In the genomic region with DNA sequence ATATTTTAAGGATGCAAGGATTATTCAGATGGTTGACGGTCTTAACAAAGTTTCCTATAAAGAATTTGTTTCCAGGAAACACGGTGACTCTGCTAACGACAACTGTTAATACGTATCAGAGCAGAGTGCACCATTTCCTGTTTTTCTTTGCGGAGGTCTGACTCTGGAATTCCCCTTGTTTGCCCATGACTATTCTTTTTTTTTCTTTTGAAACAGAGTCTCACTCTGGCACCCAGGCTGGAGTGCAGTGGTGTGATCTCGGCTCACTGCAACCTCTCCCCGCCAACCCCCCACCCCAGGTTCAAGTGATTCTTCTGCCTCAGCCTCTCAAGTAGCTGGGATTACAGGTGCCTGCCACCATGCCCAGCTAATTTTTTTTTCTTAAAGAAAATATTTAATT, we compare ENCODE assay signal across 8 cellular contexts.
DNase-seq lines count a peak whose midpoint lies in the region; ATAC-seq, FAIRE-seq and TF ChIP-seq lines count a peak whose summit lies in the region.

No MANE protein-coding gene starts in this region.

- no peak for TF ChIP-seq CTCF in A673 (conservative IDR thresholded peaks at IDR 0.05; ENCODE audit: low read depth, low read length)

- no peak for FAIRE-seq in urothelium cell line (lab: Jason Lieb, UNC)

- H3K4me3 ChIP-seq in A673 (ENCODE audit: low read depth, low read length, poor library complexity, severe bottlenecking): no peak overlapping the region

- H3K4me1 ChIP-seq in A673 (ENCODE audit: insufficient read depth, low read length, poor library complexity, severe bottlenecking): peaks cover 44% of the 10 kb centered on the region

- peak; percentile 58 for DNase-seq in A673 (ENCODE audit: low spot score)
- peak; percentile 36 to 53 for DNase-seq in Kasumi-1 (lab: John Stamatoyannopoulos, UW)
- peak; percentile 52 for DNase-seq in activated T-cell treated with anti-CD3 and anti-CD28 coated beads for 48 hours (ENCODE audit: low read depth)
- DNase-seq in left ventricle myocardium superior: no peak
- DNase-seq in stimulated activated CD4-positive, alpha-beta T cell treated with anti-CD3 and anti-CD28 coated beads, TNF-alpha, amount 100 ng/mL, for 1 hour (ENCODE audit: low read depth in 3 of 3, low spot score in 1 of 3): peak; percentile 29 to 49 (median 47)
- no peak for DNase-seq in cerebellar cortex (ENCODE audit: low spot score)
- DNase-seq in urothelium cell line (ENCODE audit: low spot score): no peak

- peak; percentile 34 for ATAC-seq in GM21360 (IDR thresholded peaks at IDR 0.05; ENCODE audit: unreplicated experiment)
- ATAC-seq in left ventricle myocardium superior: peak; percentile 58

- no TSS peak for BruUV-seq in A673 (replicated peaks; lab: Mats Ljungman, UMichigan)

- no peaks in the 10 kb centered on the region for H3K36me3 ChIP-seq in A673 (ENCODE audit: insufficient read depth, low read length, poor library complexity, severe bottlenecking)

- intact Hi-C loops in A673 (cut with micrococcal nuclease; ENCODE audit: unreplicated experiment): no loop called here
- intact Hi-C loops in left ventricle myocardium superior (cut with micrococcal nuclease): no loop called here

- CTCF ChIA-PET in A673 (lab: Charles Lee): no interaction called here

- H3K27me3 ChIP-seq in A673 (replicated peaks; ENCODE audit: insufficient read depth, low read depth, low read length, poor library complexity): no peaks in the 10 kb centered on the region

- H3K9me3 ChIP-seq in A673 (ENCODE audit: low read depth, low read length, poor library complexity, severe bottlenecking): no peaks in the 10 kb centered on the region

- H3K27ac ChIP-seq in A673 (ENCODE audit: low read depth, low read length, poor library complexity, severe bottlenecking): peak overlapping the region; percentile 55

- POLR2A ChIA-PET in A673 (lab: Charles Lee; ENCODE audit: low non-redundant PET): no interaction called here

Comparison
In these comparisons a context has a peak if more than half of its experiments do, and no peak if none do; other contexts are left out.
1. DNase-seq: peak in A673 (single experiment), Kasumi-1 (2 of 2), activated T-cell treated with anti-CD3 and anti-CD28 coated beads for 48 hours (single experiment) and stimulated activated CD4-positive, alpha-beta T cell treated with anti-CD3 and anti-CD28 coated beads, TNF-alpha, amount 100 ng/mL, for 1 hour (3 of 3); none in left ventricle myocardium superior (single experiment), cerebellar cortex (single experiment) and urothelium cell line (single experiment).